ENCODE assay signal across 8 cellular contexts in genomic region chr1:207336559-207337467, GRCh38. TPM values are rescaled to one million over a fixed set of nuclear protein-coding genes. Genes with fewer than 3 reads are reported as not detected.
DNase-seq lines count a peak whose midpoint lies in the region; ATAC-seq, FAIRE-seq and TF ChIP-seq lines count a peak whose summit lies in the region.

No MANE protein-coding gene starts in this region.

- no peak for TF ChIP-seq CTCF in GM06990 (IDR thresholded peaks at IDR 0.05; ENCODE audit: insufficient read depth, low read length, poor library complexity, severe bottlenecking)

- CTCF ChIA-PET in naive thymus-derived CD4-positive, alpha-beta T cell (lab: Charles Lee) = interaction anchor here (2.9 kb wide), 1 partner anchor 15 kb away, joined by 12 read pairs; the partner anchor contains the start of gene CD55

- DNase-seq in GM06990 (ENCODE audit: extremely low read depth, insufficient read length) = peak; percentile 44
- peak; percentile 64 to 75 for DNase-seq in activated T-cell treated with anti-CD3 and anti-CD28 coated beads, Interleukin-2, amount 50 U/mL, for 72 hours
- peak in 8 of 9 donors; percentile 42 to 67 (median 55) for DNase-seq in naive thymus-derived CD4-positive, alpha-beta T cell
- no peak for DNase-seq in NCI-H2171 treated with DMSO at 0.1 percent for 48 hours (lab: John Stamatoyannopoulos, UW)
- no peak for DNase-seq in urothelium cell line (ENCODE audit: low spot score)
- no peak for DNase-seq in cortex of kidney (lab: John Stamatoyannopoulos, UW)

- H3K27ac ChIP-seq in naive thymus-derived CD4-positive, alpha-beta T cell (ENCODE audit: low read depth, low read length) = peak overlapping the region; percentile 65

- H3K4me1 Mint-ChIP-seq in activated T-cell treated with anti-CD3 and anti-CD28 coated beads, Interleukin-2, amount 50 U/mL, for 72 hours (ENCODE audit: low read depth) = peaks cover 65% of the 10 kb centered on the region
- peaks cover 46 to 86% (median 74%) of the 10 kb centered on the region in 7 donors for H3K4me1 Mint-ChIP-seq in naive thymus-derived CD4-positive, alpha-beta T cell

- intact Hi-C loops in naive thymus-derived CD4-positive, alpha-beta T cell (cut with micrococcal nuclease) = loop anchor here (1.0 to 5.0 kb wide), 9 partner anchors 8 to 250 kb away; partner anchors contain the start of genes C4BPB (in 2 of the 2), CD55 (in 2 of the 2) and CR1 (in 1 of the 2)

- H3K9me3 ChIP-seq in naive thymus-derived CD4-positive, alpha-beta T cell (ENCODE audit: control insufficient read depth in 2 of 3, low read length in 3 of 3) = peaks cover 0 to 18% (median 6%) of the 10 kb centered on the region in 3 experiments

- peaks cover 24 to 38% of the 10 kb centered on the region in 2 donors for H3K4me1 ChIP-seq in naive thymus-derived CD4-positive, alpha-beta T cell (ENCODE audit: control insufficient read depth in 2 of 2, insufficient read depth in 2 of 2, low read length in 2 of 2)

- peaks cover 12 to 15% of the 10 kb centered on the region in 2 donors for H3K9me3 Mint-ChIP-seq in activated T-cell treated with anti-CD3 and anti-CD28 coated beads, Interleukin-2, amount 50 U/mL, for 72 hours
- peaks cover 9 to 28% (median 17%) of the 10 kb centered on the region in 11 donors for H3K9me3 Mint-ChIP-seq in naive thymus-derived CD4-positive, alpha-beta T cell

- peak overlapping the region; percentile 5 to 37 for H3K4me3 Mint-ChIP-seq in activated T-cell treated with anti-CD3 and anti-CD28 coated beads, Interleukin-2, amount 50 U/mL, for 72 hours
- H3K4me3 Mint-ChIP-seq in naive thymus-derived CD4-positive, alpha-beta T cell = peak overlapping the region; percentile 35 to 78 (median 71)

- no peaks in the 10 kb centered on the region for H3K27me3 Mint-ChIP-seq in activated T-cell treated with anti-CD3 and anti-CD28 coated beads, Interleukin-2, amount 50 U/mL, for 72 hours (ENCODE audit: low read depth)
- H3K27me3 Mint-ChIP-seq in naive thymus-derived CD4-positive, alpha-beta T cell = no peaks in the 10 kb centered on the region

- POLR2A ChIA-PET in naive thymus-derived CD4-positive, alpha-beta T cell (lab: Charles Lee) = interaction anchor here (0.6 to 2.1 kb wide), 7 partner anchors 10 to 112 kb away, joined by 3 to 20 read pairs (median 4); partner anchors contain the start of gene CD55

- no peak for FAIRE-seq in urothelium cell line (lab: Jason Lieb, UNC)

- H3K27ac Mint-ChIP-seq in activated T-cell treated with anti-CD3 and anti-CD28 coated beads, Interleukin-2, amount 50 U/mL, for 72 hours = peak overlapping the region; percentile 78
- peak overlapping the region; percentile 70 to 94 (median 88) for H3K27ac Mint-ChIP-seq in naive thymus-derived CD4-positive, alpha-beta T cell

- peak; percentile 67 for ATAC-seq in GM21360 (IDR thresholded peaks at IDR 0.05; ENCODE audit: unreplicated experiment)
- ATAC-seq in HG03565 (IDR thresholded peaks at IDR 0.05; ENCODE audit: unreplicated experiment) = peak; percentile 69
- peak; percentile 77 to 84 for ATAC-seq in activated T-cell treated with anti-CD3 and anti-CD28 coated beads, Interleukin-2, amount 50 U/mL, for 72 hours (replicated peaks in 1 of 2)
- ATAC-seq in naive thymus-derived CD4-positive, alpha-beta T cell = peak; percentile 56

- no peaks in the 10 kb centered on the region; the same call in none of the 2 replicates for H3K36me3 ChIP-seq in GM06990 (ENCODE audit: control insufficient read depth, insufficient read depth, low read length)
- peaks cover 0 to 36% (median 17%) of the 10 kb centered on the region in 3 experiments for H3K36me3 ChIP-seq in naive thymus-derived CD4-positive, alpha-beta T cell (ENCODE audit: control insufficient read depth in 2 of 3, insufficient read depth in 3 of 3, low read length in 3 of 3)

- no peaks in the 10 kb centered on the region for H3K27me3 ChIP-seq in GM06990 (replicated peaks; ENCODE audit: control insufficient read depth, insufficient read depth, low read length)
- no peaks in the 10 kb centered on the region for H3K27me3 ChIP-seq in naive thymus-derived CD4-positive, alpha-beta T cell (ENCODE audit: control insufficient read depth in 2 of 2, insufficient read depth in 2 of 2, low read length in 2 of 2)

- peaks cover 38 to 70% of the 10 kb centered on the region in 2 donors for H3K36me3 Mint-ChIP-seq in activated T-cell treated with anti-CD3 and anti-CD28 coated beads, Interleukin-2, amount 50 U/mL, for 72 hours (ENCODE audit: insufficient read depth in 2 of 2)
- peaks cover 41 to 80% (median 76%) of the 10 kb centered on the region in 5 donors for H3K36me3 Mint-ChIP-seq in naive thymus-derived CD4-positive, alpha-beta T cell

- H3K4me3 ChIP-seq in GM06990 (replicated peaks; ENCODE audit: low read depth, low read length) = no peak overlapping the region
- H3K4me3 ChIP-seq in naive thymus-derived CD4-positive, alpha-beta T cell (ENCODE audit: low read length) = peak overlapping the region; percentile 31

RNA-seq across cellular contexts. Expression of gene CD55, which starts 15.3 kb away (rescaled TPM):
- 100 to 1,000 TPM; 137 to 147 TPM for total RNA-seq in activated T-cell treated with anti-CD3 and anti-CD28 coated beads, Interleukin-2, amount 50 U/mL, for 72 hours
- total RNA-seq in naive thymus-derived CD4-positive, alpha-beta T cell = 100 to 1,000 TPM; 122 to 264 (median 134) TPM
- polyA plus RNA-seq in naive thymus-derived CD4-positive, alpha-beta T cell = 100 to 1,000 TPM; 115 to 185 TPM

Comparison
In these comparisons a context has a peak if more than half of its experiments do, and no peak if none do; other contexts are left out.
1. DNase-seq: peak in GM06990 (single experiment), activated T-cell treated with anti-CD3 and anti-CD28 coated beads, Interleukin-2, amount 50 U/mL, for 72 hours (2 of 2) and naive thymus-derived CD4-positive, alpha-beta T cell (8 of 9); none in NCI-H2171 treated with DMSO at 0.1 percent for 48 hours (single experiment), urothelium cell line (single experiment) and cortex of kidney (single experiment).
2. Peak in every context shown above with its lines, with median percentiles within 50 percentile points of each other: ATAC-seq.